ENCODE assay signal across 25 cellular contexts in genomic region chr5:2022436-2022835, GRCh38.
"Had no signal": no experiment of that assay in that cellular context is flagged by ENCODE, and none has a peak within 500 bp of the region (broad histone marks: within the 10 kb centered on the region; RNA-seq: fewer than 3 reads in every experiment).

No MANE protein-coding gene starts in this region.

- H3K9me3 ChIP-seq: left ventricle myocardium inferior, neutrophil, psoas muscle, right lobe of liver, stomach, testis, thyroid gland, transverse colon, upper lobe of right lung had no signal

- H2AFZ ChIP-seq: neural progenitor cell, parathyroid adenoma had no signal

- H3K27me3 ChIP-seq: neutrophil, testis, thyroid gland, transverse colon, upper lobe of right lung had no signal

- H3K36me3 Mint-ChIP-seq: immature natural killer cell, mesothelial cell of epicardium, naive B cell, natural killer cell, neural progenitor cell had no signal

- H3K9me3 Mint-ChIP-seq: immature natural killer cell; natural killer cell; stimulated activated naive B cell treated with anti-CD40 and anti-IgM and Interleukin-4, amounts not matched to agents 10 μg/mL and 1 μg/mL and 100 μg/mL, for 72 hours had no signal

- H3K27ac Mint-ChIP-seq: immature natural killer cell; mesothelial cell of epicardium; naive B cell; natural killer cell; nephron progenitor cell; neural progenitor cell; stimulated activated naive B cell treated with anti-CD40 and anti-IgM and Interleukin-4, amounts not matched to agents 10 μg/mL and 1 μg/mL and 100 μg/mL, for 72 hours had no signal

- H3K36me3 ChIP-seq: left ventricle myocardium inferior, neural progenitor cell, neutrophil, right lobe of liver, stomach, thyroid gland, transverse colon, upper lobe of right lung had no signal

- H3K9ac ChIP-seq: neural progenitor cell, parathyroid adenoma had no signal

- H3K79me2 ChIP-seq: parathyroid adenoma had no signal

- H3K27ac ChIP-seq: left ventricle myocardium inferior, neural progenitor cell, neutrophil, parathyroid adenoma, psoas muscle, right lobe of liver, stomach, testis, thyroid gland, transverse colon, upper lobe of right lung had no signal

- H3K4me3 Mint-ChIP-seq: immature natural killer cell; mesothelial cell of epicardium; natural killer cell; nephron progenitor cell; neural progenitor cell; stimulated activated naive B cell treated with anti-CD40 and anti-IgM and Interleukin-4, amounts not matched to agents 10 μg/mL and 1 μg/mL and 100 μg/mL, for 72 hours had no signal

- DNase-seq: hypothalamus; immature natural killer cell; left ventricle myocardium inferior; mesendoderm; naive B cell; natural killer cell; nephron progenitor cell; occipital lobe; psoas muscle; right lobe of liver; stimulated activated CD4-positive, alpha-beta T cell treated with anti-CD3 and anti-CD28 coated beads, Interleukin-1b, Interleukin-23, amount 100 ng/mL, for 48 hours; stimulated activated CD4-positive, alpha-beta T cell treated with anti-CD3 and anti-CD28 coated beads, Interleukin-4, amount 100 ng/mL, for 1 hour; stimulated activated naive B cell treated with anti-CD40 and anti-IgM and Interleukin-4, amounts not matched to agents 10 μg/mL and 1 μg/mL and 100 μg/mL, for 72 hours; stimulated activated naive CD8-positive, alpha-beta T cell treated with anti-CD3 and anti-CD28 coated beads, Interleukin-15, Interleukin-2, amounts not matched to agents 100 U/mL and 50 U/mL, for 24 hours; stomach; testis; thyroid gland; transverse colon; upper lobe of right lung had no signal

- H3K4me2 ChIP-seq: neural progenitor cell, smooth muscle cell had no signal

- H3K4me1 ChIP-seq: left ventricle myocardium inferior, neural progenitor cell, parathyroid adenoma, psoas muscle, right lobe of liver, stomach, testis, thyroid gland, transverse colon, upper lobe of right lung had no signal

- H3K4me1 Mint-ChIP-seq: immature natural killer cell; mesothelial cell of epicardium; naive B cell; natural killer cell; neural progenitor cell; stimulated activated naive B cell treated with anti-CD40 and anti-IgM and Interleukin-4, amounts not matched to agents 10 μg/mL and 1 μg/mL and 100 μg/mL, for 72 hours had no signal

- ATAC-seq: natural killer cell; psoas muscle; stimulated activated naive B cell treated with anti-CD40 and anti-IgM and Interleukin-4, amounts not matched to agents 10 μg/mL and 1 μg/mL and 100 μg/mL, for 72 hours; stimulated activated naive CD8-positive, alpha-beta T cell treated with anti-CD3 and anti-CD28 coated beads, Interleukin-15, Interleukin-2, amounts not matched to agents 100 U/mL and 50 U/mL, for 24 hours; upper lobe of right lung had no signal

- H3K4me3 ChIP-seq: left ventricle myocardium inferior, lung, neural progenitor cell, psoas muscle, right lobe of liver, smooth muscle cell, stomach, testis, thyroid gland, transverse colon, upper lobe of right lung had no signal
